Comparison of ENCODE assay signal across 8 cellular contexts in the genomic region with DNA sequence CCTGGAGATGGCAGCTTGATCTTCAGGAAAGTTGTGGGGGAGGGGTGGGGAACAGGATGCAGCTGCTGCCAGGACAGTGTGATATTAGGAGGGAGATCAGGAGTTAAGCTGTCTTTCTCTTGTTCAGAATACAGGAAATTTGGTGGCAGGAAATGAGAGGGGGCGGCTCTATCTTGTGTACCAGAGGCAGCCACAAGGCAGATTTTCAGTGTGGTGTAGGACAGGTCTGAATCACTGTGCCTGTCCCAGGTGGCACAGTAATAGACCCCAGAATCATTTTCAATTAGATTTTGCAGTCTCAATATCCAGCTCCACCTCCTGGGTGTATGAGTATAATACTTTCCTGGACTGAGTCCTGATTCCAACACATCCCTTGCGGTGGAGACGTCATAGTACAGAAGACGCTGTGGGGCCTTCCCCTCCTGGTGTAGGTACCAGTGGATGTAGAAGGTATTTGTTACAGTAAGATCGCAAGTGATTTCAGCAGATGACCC.
DNase-seq lines count a peak whose midpoint lies in the region; ATAC-seq and TF ChIP-seq lines count a peak whose summit lies in the region.
"Not testable (repeated sequence)": the region's sequence is repeated elsewhere in the genome, so short reads cannot be mapped to it uniquely, and the experiment has no call there.

No MANE protein-coding gene starts in this region.

- H3K9me2 ChIP-seq in Karpas-422 (replicated peaks; ENCODE audit: insufficient read depth, low read length): not testable (repeated sequence)

- TF ChIP-seq CTCF in DND-41 (IDR thresholded peaks at IDR 0.05; ENCODE audit: borderline replicate concordance, extremely low read depth, low read length, poor library complexity, severe bottlenecking); mucosa of descending colon (IDR thresholded peaks at IDR 0.05): not testable (repeated sequence)

- not testable (repeated sequence) for H3K27me3 ChIP-seq in DND-41 (ENCODE audit: insufficient read depth, low read length, poor library complexity); Karpas-422 (ENCODE audit: low read length)

- peaks cover 33% of the 10 kb centered on the region for H3K36me3 Mint-ChIP-seq in T-helper 2 cell treated with Interferon-gamma antibody and Interleukin-4, amounts not matched to agents 5 μg/mL and 100 μg/mL, for 36 hours (ENCODE audit: low read depth)
- peaks cover 4 to 22% of the 10 kb centered on the region in 2 donors for H3K36me3 Mint-ChIP-seq in activated T-cell treated with anti-CD3 and anti-CD28 coated beads, Interleukin-2, amount 50 U/mL, for 72 hours (ENCODE audit: insufficient read depth in 2 of 2)

- H3K36me3 ChIP-seq in DND-41 (ENCODE audit: insufficient read depth, low read length); Karpas-422 (ENCODE audit: insufficient read depth, low read length); mucosa of descending colon (ENCODE audit: low read depth): not testable (repeated sequence)

- not testable (repeated sequence) for H3K9me3 Mint-ChIP-seq in T-helper 2 cell treated with Interferon-gamma antibody and Interleukin-4, amounts not matched to agents 5 μg/mL and 100 μg/mL, for 36 hours; activated T-cell treated with anti-CD3 and anti-CD28 coated beads, Interleukin-2, amount 50 U/mL, for 72 hours

- H2AFZ ChIP-seq in DND-41 (ENCODE audit: low read depth, low read length): not testable (repeated sequence)
- H2AFZ ChIP-seq in Karpas-422 (ENCODE audit: low read length): peak overlapping the region; percentile 62

- H3K4me1 ChIP-seq in DND-41 (ENCODE audit: insufficient read depth, low read length) (peaks cover 84% of the 10 kb centered on the region), Karpas-422 (ENCODE audit: low read length) (peaks cover 45% of the 10 kb centered on the region)
- not testable (repeated sequence) for H3K4me1 ChIP-seq in mucosa of descending colon (ENCODE audit: low read depth)

- H3K9ac ChIP-seq in DND-41 (ENCODE audit: low read depth, low read length) (peak overlapping the region; percentile 49), Karpas-422 (ENCODE audit: low read length) (peak overlapping the region; percentile 78)

- not testable (repeated sequence) for H3K9me3 ChIP-seq in DND-41 (ENCODE audit: insufficient read depth, low read length, severe bottlenecking); Karpas-422 (ENCODE audit: low read length); mucosa of descending colon

- peak overlapping the region; percentile 98 for H3K27ac ChIP-seq in DND-41 (ENCODE audit: low read length)
- H3K27ac ChIP-seq in Karpas-422 (ENCODE audit: low read length): peak overlapping the region; percentile 70

- intact Hi-C loops in mucosa of descending colon (cut with DNase I, micrococcal nuclease): not testable (repeated sequence)

- DNase-seq in DND-41: peak; percentile 80
- DNase-seq in Karpas-422: peak; percentile 52
- not testable (repeated sequence) for DNase-seq in T-helper 2 cell treated with Interferon-gamma antibody and Interleukin-4, amounts not matched to agents 5 μg/mL and 100 μg/mL, for 36 hours (ENCODE audit: low spot score); mucosa of descending colon
- peak; percentile 52 to 63 for DNase-seq in activated T-cell treated with anti-CD3 and anti-CD28 coated beads, Interleukin-2, amount 50 U/mL, for 72 hours
- peak; percentile 20 to 83 for DNase-seq in dermis microvascular lymphatic vessel endothelial cell (ENCODE audit: low read depth in 2 of 2)
- DNase-seq in stimulated activated naive CD8-positive, alpha-beta T cell treated with anti-CD3 and anti-CD28 coated beads, Interleukin-15, Interleukin-2, amounts not matched to agents 100 U/mL and 50 U/mL, for 24 hours: peak; percentile 48

- H3K4me3 ChIP-seq in DND-41 (ENCODE audit: low read depth in 1 of 2, low read length in 2 of 2) (peak overlapping the region; percentile 30 to 57; a peak in 3 of 4 replicates), Karpas-422 (ENCODE audit: low read length) (peak overlapping the region; percentile 79)
- not testable (repeated sequence) for H3K4me3 ChIP-seq in mucosa of descending colon

- ATAC-seq in DND-41 (ENCODE audit: insufficient read depth, low read depth) (peak; percentile 34), GM21447 (IDR thresholded peaks at IDR 0.05; ENCODE audit: unreplicated experiment) (peak; percentile 27), mucosa of descending colon (peak; percentile 43)
- peak; percentile 58 to 63 for ATAC-seq in activated T-cell treated with anti-CD3 and anti-CD28 coated beads, Interleukin-2, amount 50 U/mL, for 72 hours (replicated peaks in 1 of 2)
- ATAC-seq in stimulated activated naive CD8-positive, alpha-beta T cell treated with anti-CD3 and anti-CD28 coated beads, Interleukin-15, Interleukin-2, amounts not matched to agents 100 U/mL and 50 U/mL, for 24 hours: peak; percentile 57

- peaks cover 77% of the 10 kb centered on the region for H3K79me2 ChIP-seq in DND-41 (ENCODE audit: insufficient read depth, low read length)
- peaks cover 69% of the 10 kb centered on the region for H3K79me2 ChIP-seq in Karpas-422 (ENCODE audit: low read length)

- H3K4me3 Mint-ChIP-seq in T-helper 2 cell treated with Interferon-gamma antibody and Interleukin-4, amounts not matched to agents 5 μg/mL and 100 μg/mL, for 36 hours: peak overlapping the region; percentile 95
- H3K4me3 Mint-ChIP-seq in activated T-cell treated with anti-CD3 and anti-CD28 coated beads, Interleukin-2, amount 50 U/mL, for 72 hours: peak overlapping the region; percentile 95 to 96

- H3K27ac Mint-ChIP-seq in T-helper 2 cell treated with Interferon-gamma antibody and Interleukin-4, amounts not matched to agents 5 μg/mL and 100 μg/mL, for 36 hours: peak overlapping the region; percentile 90
- H3K27ac Mint-ChIP-seq in activated T-cell treated with anti-CD3 and anti-CD28 coated beads, Interleukin-2, amount 50 U/mL, for 72 hours: peak overlapping the region; percentile 99

- H3K4me2 ChIP-seq in DND-41 (ENCODE audit: insufficient read depth, low read length) (peak overlapping the region; percentile 64), Karpas-422 (ENCODE audit: low read depth, low read length, poor library complexity, severe bottlenecking) (peak overlapping the region; percentile 82)

- peaks cover 34% of the 10 kb centered on the region for H3K4me1 Mint-ChIP-seq in T-helper 2 cell treated with Interferon-gamma antibody and Interleukin-4, amounts not matched to agents 5 μg/mL and 100 μg/mL, for 36 hours (ENCODE audit: low read depth)
- peaks cover 89% of the 10 kb centered on the region for H3K4me1 Mint-ChIP-seq in activated T-cell treated with anti-CD3 and anti-CD28 coated beads, Interleukin-2, amount 50 U/mL, for 72 hours (ENCODE audit: low read depth)

- not testable (repeated sequence) for H3K27me3 Mint-ChIP-seq in T-helper 2 cell treated with Interferon-gamma antibody and Interleukin-4, amounts not matched to agents 5 μg/mL and 100 μg/mL, for 36 hours (ENCODE audit: low read depth); activated T-cell treated with anti-CD3 and anti-CD28 coated beads, Interleukin-2, amount 50 U/mL, for 72 hours (ENCODE audit: low read depth)

- not testable (repeated sequence) for H4K20me1 ChIP-seq in DND-41 (ENCODE audit: insufficient read depth, low read length); Karpas-422 (ENCODE audit: insufficient read depth, low read depth, low read length)
